15 cellular contexts compared by ENCODE assay signal in the genomic region with DNA sequence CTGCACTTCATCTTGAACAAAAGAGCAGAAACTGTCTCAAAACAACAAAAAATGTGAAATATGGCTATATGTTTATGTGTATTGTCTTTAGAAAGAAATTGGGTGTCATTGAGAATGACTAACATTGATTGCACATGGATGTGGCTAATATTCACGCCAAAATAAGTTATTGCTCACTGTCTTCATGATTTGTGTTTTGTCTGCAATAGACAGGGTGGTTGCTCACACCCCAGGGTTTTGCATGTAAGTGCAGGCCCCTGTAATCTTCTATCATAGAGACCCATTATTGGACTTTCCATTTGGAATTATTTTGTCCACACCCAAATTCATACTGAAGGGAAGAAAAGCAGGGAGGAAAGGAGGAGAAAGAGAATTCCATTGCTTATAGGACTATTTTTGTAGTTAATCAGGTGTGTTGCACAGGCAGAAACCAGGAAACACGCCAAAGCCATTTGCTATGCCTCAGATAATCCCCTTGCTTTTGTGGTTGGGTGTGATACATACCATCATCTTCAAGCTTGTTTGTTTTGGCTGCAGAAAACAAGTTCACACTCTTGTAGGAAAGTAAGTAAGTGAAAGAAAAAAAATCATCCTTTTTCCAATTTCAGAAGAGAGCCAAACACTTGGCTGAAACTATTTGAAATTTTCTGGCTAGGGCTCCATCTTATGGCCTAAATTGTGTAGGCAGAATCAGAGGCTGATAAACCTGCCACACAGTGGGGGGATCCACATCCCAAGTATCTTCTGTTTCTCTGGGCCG.
A peak's percentile ranks its signal among the peaks of the same experiment; 100 is the strongest.
DNase-seq lines count a peak whose midpoint lies in the region; TF ChIP-seq lines count a peak whose summit lies in the region.
"Had no signal": no experiment of that assay in that cellular context is flagged by ENCODE, and none has a peak within 500 bp of the region (broad histone marks: within the 10 kb centered on the region; RNA-seq: fewer than 3 reads in every experiment).

No MANE protein-coding gene starts in this region.

- DNase-seq in AG20443 (ENCODE audit: low spot score) (peak; percentile 37), LHCN-M2 (ENCODE audit: low read depth) (peak; percentile 67), choroid plexus epithelial cell (ENCODE audit: low read depth) (peak; percentile 77), kidney glomerular epithelial cell (lab: John Stamatoyannopoulos, UW) (peak; percentile 38), ovary (no peak), prostate gland (ENCODE audit: low spot score) (no peak)
- DNase-seq in stimulated activated CD4-positive, alpha-beta T cell treated with anti-CD3 and anti-CD28 coated beads, Interleukin-4, amount 100 ng/mL, for 24 hours = no peak
- DNase-seq in activated CD4-positive, alpha-beta memory T cell treated with anti-CD3 and anti-CD28 coated beads for 36 hours = no peak
- DNase-seq: amniotic stem cell; CD4-positive, alpha-beta T cell; left cardiac atrium; NCI-H2081; Peyer's patch; T1000 had no signal

- no peaks in the 10 kb centered on the region for H3K36me3 ChIP-seq in ovary
- no peaks in the 10 kb centered on the region for H3K36me3 ChIP-seq in prostate gland
- H3K36me3 ChIP-seq: Peyer's patch had no signal

- CTCF ChIA-PET in activated CD4-positive, alpha-beta memory T cell treated with anti-CD3 and anti-CD28 coated beads for 36 hours (lab: Charles Lee) = no interaction called here

- no peak overlapping the region for H3K4me3 Mint-ChIP-seq in activated CD4-positive, alpha-beta memory T cell treated with anti-CD3 and anti-CD28 coated beads for 36 hours
- H3K4me3 Mint-ChIP-seq: CD4-positive, alpha-beta T cell; stimulated activated effector memory CD8-positive, alpha-beta T cell treated with anti-CD3 and anti-CD28 coated beads, Interleukin-12 subunit alpha, Interleukin-12 subunit beta, amount 100 ng/mL, for 72 hours had no signal

- no peaks in the 10 kb centered on the region for H3K27me3 Mint-ChIP-seq in activated CD4-positive, alpha-beta memory T cell treated with anti-CD3 and anti-CD28 coated beads for 36 hours
- H3K27me3 Mint-ChIP-seq: CD4-positive, alpha-beta T cell had no signal

- H3K27ac ChIP-seq in ovary (no peak overlapping the region), prostate gland (no peak overlapping the region)
- H3K27ac ChIP-seq: Peyer's patch had no signal

- peaks cover 1% of the 10 kb centered on the region for H3K4me1 ChIP-seq in ovary (ENCODE audit: insufficient read depth)
- no peaks in the 10 kb centered on the region for H3K4me1 ChIP-seq in prostate gland (replicated peaks)
- H3K4me1 ChIP-seq: Peyer's patch had no signal

- TF ChIP-seq CTCF in choroid plexus epithelial cell (conservative IDR thresholded peaks at IDR 0.05; ENCODE audit: low read depth, low read length) = peak; percentile 67
- TF ChIP-seq CTCF in ovary (IDR thresholded peaks at IDR 0.05) = no peak
- no peak for TF ChIP-seq CTCF in prostate gland (IDR thresholded peaks at IDR 0.05)

- H3K36me3 Mint-ChIP-seq in activated CD4-positive, alpha-beta memory T cell treated with anti-CD3 and anti-CD28 coated beads for 36 hours = no peaks in the 10 kb centered on the region
- H3K36me3 Mint-ChIP-seq: stimulated activated effector memory CD8-positive, alpha-beta T cell treated with anti-CD3 and anti-CD28 coated beads, Interleukin-12 subunit alpha, Interleukin-12 subunit beta, amount 100 ng/mL, for 72 hours had no signal

- POLR2A ChIA-PET in activated CD4-positive, alpha-beta memory T cell treated with anti-CD3 and anti-CD28 coated beads for 36 hours (lab: Charles Lee) = no interaction called here

- TF ChIP-seq EP300 in ovary (IDR thresholded peaks at IDR 0.05) = no peak

- peaks cover 9% of the 10 kb centered on the region for H3K9me3 Mint-ChIP-seq in activated CD4-positive, alpha-beta memory T cell treated with anti-CD3 and anti-CD28 coated beads for 36 hours
- H3K9me3 Mint-ChIP-seq: CD4-positive, alpha-beta T cell had no signal

- H3K27ac Mint-ChIP-seq in activated CD4-positive, alpha-beta memory T cell treated with anti-CD3 and anti-CD28 coated beads for 36 hours = no peak overlapping the region
- H3K27ac Mint-ChIP-seq: CD4-positive, alpha-beta T cell; stimulated activated effector memory CD8-positive, alpha-beta T cell treated with anti-CD3 and anti-CD28 coated beads, Interleukin-12 subunit alpha, Interleukin-12 subunit beta, amount 100 ng/mL, for 72 hours had no signal

- H3K4me3 ChIP-seq in choroid plexus epithelial cell (ENCODE audit: low read depth, low read length) = no peak overlapping the region
- no peak overlapping the region for H3K4me3 ChIP-seq in ovary
- no peak overlapping the region for H3K4me3 ChIP-seq in prostate gland
- H3K4me3 ChIP-seq: Peyer's patch had no signal

- H3K27me3 ChIP-seq in ovary (no peaks in the 10 kb centered on the region), prostate gland (replicated peaks; ENCODE audit: insufficient read depth) (no peaks in the 10 kb centered on the region)
- H3K27me3 ChIP-seq: Peyer's patch had no signal

- 49 to 64% (median 60%) methylated on average over 3 of the region's 3 CpGs for WGBS in ovary, 3 donors
- 59% methylated on average over 3 of the region's 3 CpGs for WGBS in prostate gland

- intact Hi-C loops in activated CD4-positive, alpha-beta memory T cell treated with anti-CD3 and anti-CD28 coated beads for 36 hours (cut with micrococcal nuclease) = no loop called here
- intact Hi-C loops in ovary (cut with DNase I) (loop anchor here in 1 of 4 donors (5.0 kb wide), 1 partner anchor 211 kb away; no protein-coding TSS in a partner anchor), prostate gland (cut with DNase I) (no loop called here)

- no peaks in the 10 kb centered on the region for H3K4me1 Mint-ChIP-seq in activated CD4-positive, alpha-beta memory T cell treated with anti-CD3 and anti-CD28 coated beads for 36 hours (ENCODE audit: low read depth)
- H3K4me1 Mint-ChIP-seq: stimulated activated effector memory CD8-positive, alpha-beta T cell treated with anti-CD3 and anti-CD28 coated beads, Interleukin-12 subunit alpha, Interleukin-12 subunit beta, amount 100 ng/mL, for 72 hours had no signal

- TF ChIP-seq POLR2A in ovary (IDR thresholded peaks at IDR 0.05) (no peak), prostate gland (IDR thresholded peaks at IDR 0.05) (no peak)

- no peaks in the 10 kb centered on the region for H3K9me3 ChIP-seq in ovary
- no peaks in the 10 kb centered on the region for H3K9me3 ChIP-seq in prostate gland
- H3K9me3 ChIP-seq: Peyer's patch had no signal

Comparison
In these comparisons a context has a peak if more than half of its experiments do, and no peak if none do; other contexts are left out.
1. DNase-seq: peak in AG20443 (single experiment), LHCN-M2 (single experiment), choroid plexus epithelial cell (single experiment) and kidney glomerular epithelial cell (single experiment); none in stimulated activated CD4-positive, alpha-beta T cell treated with anti-CD3 and anti-CD28 coated beads, Interleukin-4, amount 100 ng/mL, for 24 hours (single experiment), activated CD4-positive, alpha-beta memory T cell treated with anti-CD3 and anti-CD28 coated beads for 36 hours (single experiment), ovary (0 of 5) and prostate gland (single experiment).